ENCODE assay signal across 15 cellular contexts in genomic region chr3:27105904-27106303, GRCh38.
DNase-seq lines count a peak whose midpoint lies in the region; ATAC-seq and TF ChIP-seq lines count a peak whose summit lies in the region.
"Had no signal": no experiment of that assay in that cellular context is flagged by ENCODE, and none has a peak within 500 bp of the region (broad histone marks: within the 10 kb centered on the region; RNA-seq: fewer than 3 reads in every experiment).

No MANE protein-coding gene starts in this region.

- intact Hi-C loops in PC-9 (cut with micrococcal nuclease; ENCODE audit: unreplicated experiment): no loop called here

- CTCF ChIA-PET in PC-9 (lab: Charles Lee): no interaction called here

- no peak overlapping the region for H3K4me3 Mint-ChIP-seq in H9
- no peak overlapping the region for H3K4me3 Mint-ChIP-seq in progenitor cell of endocrine pancreas (ENCODE audit: low read depth)
- H3K4me3 Mint-ChIP-seq: T-cell had no signal

- H3K79me2 ChIP-seq in H9 (ENCODE audit: insufficient read depth, low read length) (no peaks in the 10 kb centered on the region), PC-9 (ENCODE audit: low read depth) (no peaks in the 10 kb centered on the region)

- no peak overlapping the region for H4K91ac ChIP-seq in H9 (ENCODE audit: insufficient read length, low read depth, low read length)

- H4K8ac ChIP-seq in H9 (replicated peaks; ENCODE audit: insufficient read length, low read depth, low read length): no peak overlapping the region

- H3K9me3 ChIP-seq in H9 (ENCODE audit: control insufficient read depth, low read depth, low read length) (no peaks in the 10 kb centered on the region), PC-9 (ENCODE audit: insufficient read depth, low read depth) (no peaks in the 10 kb centered on the region)
- H3K9me3 ChIP-seq: tibial nerve had no signal

- ATAC-seq in HG02885 (IDR thresholded peaks at IDR 0.05; ENCODE audit: poor library complexity, unreplicated experiment): no peak
- ATAC-seq in GM21737 (IDR thresholded peaks at IDR 0.05; ENCODE audit: unreplicated experiment): no peak
- ATAC-seq in GM18858 (IDR thresholded peaks at IDR 0.05; ENCODE audit: unreplicated experiment): no peak
- ATAC-seq: T-cell had no signal

- no peak overlapping the region for H3K4me3 ChIP-seq in PC-9
- H3K4me3 ChIP-seq: tibial nerve had no signal

- H3K36me3 ChIP-seq in PC-9 (ENCODE audit: low read depth): no peaks in the 10 kb centered on the region
- H3K36me3 ChIP-seq: tibial nerve had no signal

- TF ChIP-seq CTCF in H9 (conservative IDR thresholded peaks at IDR 0.05): peak; percentile 56; the same call in 2 of the 3 replicates
- peak; percentile 16; the same call in 1 of the 2 replicates for TF ChIP-seq CTCF in PC-9 (conservative IDR thresholded peaks at IDR 0.05)
- peak; percentile 56 for TF ChIP-seq CTCF in progenitor cell of endocrine pancreas (IDR thresholded peaks at IDR 0.05; ENCODE audit: unreplicated experiment)

- no peak overlapping the region for H3K4ac ChIP-seq in H9 (ENCODE audit: low read depth, low read length)

- no TSS peak for BruUV-seq in PC-9 (replicated peaks; lab: Mats Ljungman, UMichigan)

- H3K9ac ChIP-seq in H9 (ENCODE audit: extremely low read depth, insufficient read length, low read length): peak overlapping the region; percentile 7

- H2AFZ ChIP-seq in H9 (ENCODE audit: low read length): no peak overlapping the region
- no peak overlapping the region for H2AFZ ChIP-seq in PC-9

- POLR2A ChIA-PET in PC-9 (lab: Charles Lee; ENCODE audit: unreplicated experiment): no interaction called here

- H3K23me2 ChIP-seq in H9 (ENCODE audit: insufficient read length, low read depth, low read length, poor library complexity, severe bottlenecking): no peaks in the 10 kb centered on the region

- H3K18ac ChIP-seq in H9 (ENCODE audit: insufficient read length, low read depth, low read length): peak overlapping the region; percentile 64

- H3K4me2 ChIP-seq in H9 (ENCODE audit: insufficient read depth, insufficient read length, low read length) (no peak overlapping the region), PC-9 (no peak overlapping the region)

- H3K27me3 Mint-ChIP-seq in H9 (ENCODE audit: low read depth) (no peaks in the 10 kb centered on the region), progenitor cell of endocrine pancreas (no peaks in the 10 kb centered on the region)

- no peak overlapping the region for H2BK120ac ChIP-seq in H9 (ENCODE audit: low read depth, low read length, poor library complexity, severe bottlenecking)

- H3K56ac ChIP-seq in H9 (ENCODE audit: insufficient read length, low read depth, low read length): no peak overlapping the region

- no peaks in the 10 kb centered on the region for H3K36me3 Mint-ChIP-seq in H9 (ENCODE audit: insufficient read depth in 1 of 3, low read depth in 3 of 3)
- H3K36me3 Mint-ChIP-seq in progenitor cell of endocrine pancreas (ENCODE audit: insufficient read depth): no peaks in the 10 kb centered on the region
- H3K36me3 Mint-ChIP-seq: T-cell had no signal

- H3K27ac ChIP-seq in H9 (ENCODE audit: insufficient read length, low read depth, low read length): no peak overlapping the region
- no peak overlapping the region for H3K27ac ChIP-seq in PC-9
- H3K27ac ChIP-seq: tibial nerve had no signal

- H3K4me1 Mint-ChIP-seq in H9 (peaks cover 34 to 39% of the 10 kb centered on the region in 2 experiments), progenitor cell of endocrine pancreas (ENCODE audit: low read depth) (no peaks in the 10 kb centered on the region)

- H3K27ac Mint-ChIP-seq in H9 (peak overlapping the region in 1 of 3 experiments; percentile 27; a peak in 2 of 7 replicates), progenitor cell of endocrine pancreas (no peak overlapping the region)
- H3K27ac Mint-ChIP-seq: T-cell had no signal

- H3F3A ChIP-seq in PC-9 (ENCODE audit: insufficient read depth, low read depth): no peaks in the 10 kb centered on the region

- H2AK5ac ChIP-seq in H9 (ENCODE audit: insufficient read length, low read length): no peak overlapping the region

- DNase-seq in H9 (peak; percentile 60), PC-9 (no peak), foreskin melanocyte (peak; percentile 44), progenitor cell of endocrine pancreas (ENCODE audit: low spot score, unreplicated experiment) (no peak), T-helper 1 cell (no peak)
- DNase-seq: activated CD4-positive, alpha-beta T cell treated with anti-CD3 and anti-CD28 coated beads, Interleukin-2, amount 50 U/mL, for 4 hours; activated naive CD4-positive, alpha-beta T cell; central memory CD4-positive, alpha-beta T cell; NCI-H1930; stimulated activated CD4-positive, alpha-beta T cell treated with anti-CD3 and anti-CD28 coated beads, Interleukin-12 subunit alpha, Interleukin-12 subunit beta, amount 100 ng/mL, for 4 hours; T-cell had no signal

- H2BK15ac ChIP-seq in H9 (ENCODE audit: low read depth, low read length): no peak overlapping the region

- no peaks in the 10 kb centered on the region for H3K79me1 ChIP-seq in H9 (ENCODE audit: insufficient read depth, low read depth, low read length, poor library complexity, severe bottlenecking)

- peak overlapping the region; percentile 76 for H3T11ph ChIP-seq in H9 (ENCODE audit: low read length)

- H2BK12ac ChIP-seq in H9 (ENCODE audit: insufficient read length, low read depth, low read length): no peak overlapping the region

- H2BK20ac ChIP-seq in H9 (ENCODE audit: low read depth, low read length, poor library complexity, severe bottlenecking): no peak overlapping the region

- H3K14ac ChIP-seq in H9 (ENCODE audit: insufficient read depth, low read length): no peak overlapping the region

- H3K4me1 ChIP-seq in H9 (ENCODE audit: insufficient read depth, low read length) (peaks cover 15% of the 10 kb centered on the region; the same call in 1 of the 2 replicates), PC-9 (replicated peaks; ENCODE audit: insufficient read depth) (no peaks in the 10 kb centered on the region)
- H3K4me1 ChIP-seq: tibial nerve had no signal

- H3K23ac ChIP-seq in H9 (ENCODE audit: insufficient read length, low read depth, low read length): no peak overlapping the region

- no CpG with 5 or more reads among the region's 6 CpGs for WGBS in H9 (ENCODE audit: extremely low coverage, insufficient read length, low lambda C conversion rate)

- peaks cover 1% of the 10 kb centered on the region for H3K9me2 ChIP-seq in PC-9 (ENCODE audit: insufficient read depth)

- H3K27me3 ChIP-seq in H9 (ENCODE audit: insufficient read depth, low read length) (no peaks in the 10 kb centered on the region), PC-9 (ENCODE audit: insufficient read depth, low read depth) (no peaks in the 10 kb centered on the region)
- H3K27me3 ChIP-seq: tibial nerve had no signal

- no peak overlapping the region for H2BK5ac ChIP-seq in H9 (ENCODE audit: insufficient read length, low read length)

- no peak overlapping the region for H4K5ac ChIP-seq in H9 (ENCODE audit: insufficient read length, low read depth, low read length)

- no peaks in the 10 kb centered on the region; a peak in 1 of 5 replicates for H3K9me3 Mint-ChIP-seq in H9
- H3K9me3 Mint-ChIP-seq in progenitor cell of endocrine pancreas (ENCODE audit: low read depth): no peaks in the 10 kb centered on the region
- H3K9me3 Mint-ChIP-seq: T-cell had no signal

- no peaks in the 10 kb centered on the region for H4K20me1 ChIP-seq in H9 (ENCODE audit: control insufficient read depth, insufficient read depth, insufficient read length)
- no peaks in the 10 kb centered on the region for H4K20me1 ChIP-seq in PC-9 (ENCODE audit: insufficient read depth)

Comparison
In these comparisons a context has a peak if more than half of its experiments do, and no peak if none do; other contexts are left out.
1. DNase-seq: peak in H9 (single experiment) and foreskin melanocyte (single experiment); none in PC-9 (0 of 2), progenitor cell of endocrine pancreas (single experiment) and T-helper 1 cell (0 of 5).
2. Peak in every context shown above with its lines, with median percentiles within 50 percentile points of each other: CTCF ChIP-seq.